In genomic region chr18:69755856-69756496, GRCh38 we compare ENCODE assay signal across 17 cellular contexts.
"Had no signal": no experiment of that assay in that cellular context is flagged by ENCODE, and none has a peak within 500 bp of the region (broad histone marks: within the 10 kb centered on the region; RNA-seq: fewer than 3 reads in every experiment).

No MANE protein-coding gene starts in this region.

- H3K27ac ChIP-seq: brain microvascular endothelial cell, heart left ventricle, SJCRH30 had no signal

- H3K27ac Mint-ChIP-seq: immature natural killer cell; stimulated activated memory B cell treated with anti-CD40 and anti-IgM and Interleukin-4, amounts not matched to agents 10 μg/mL and 1 μg/mL and 100 μg/mL, for 72 hours had no signal

- H3K9me3 ChIP-seq: SJCRH30 had no signal

- H3K36me3 ChIP-seq: brain microvascular endothelial cell, heart left ventricle, SJCRH30 had no signal

- H3K4me3 Mint-ChIP-seq: immature natural killer cell; nephron; stimulated activated memory B cell treated with anti-CD40 and anti-IgM and Interleukin-4, amounts not matched to agents 10 μg/mL and 1 μg/mL and 100 μg/mL, for 72 hours had no signal

- H3K27me3 Mint-ChIP-seq: stimulated activated memory B cell treated with anti-CD40 and anti-IgM and Interleukin-4, amounts not matched to agents 10 μg/mL and 1 μg/mL and 100 μg/mL, for 72 hours had no signal

- H3K4me3 ChIP-seq: heart left ventricle, SJCRH30 had no signal

- H3K4me1 Mint-ChIP-seq: stimulated activated memory B cell treated with anti-CD40 and anti-IgM and Interleukin-4, amounts not matched to agents 10 μg/mL and 1 μg/mL and 100 μg/mL, for 72 hours had no signal

- H3K27me3 ChIP-seq: brain microvascular endothelial cell, heart left ventricle, SJCRH30 had no signal

- H3K9me3 Mint-ChIP-seq: immature natural killer cell; stimulated activated memory B cell treated with anti-CD40 and anti-IgM and Interleukin-4, amounts not matched to agents 10 μg/mL and 1 μg/mL and 100 μg/mL, for 72 hours had no signal

- H3K36me3 Mint-ChIP-seq: stimulated activated memory B cell treated with anti-CD40 and anti-IgM and Interleukin-4, amounts not matched to agents 10 μg/mL and 1 μg/mL and 100 μg/mL, for 72 hours had no signal

- ATAC-seq: heart left ventricle; stimulated activated memory B cell treated with anti-CD40 and anti-IgM and Interleukin-4, amounts not matched to agents 10 μg/mL and 1 μg/mL and 100 μg/mL, for 72 hours had no signal

- DNase-seq: activated CD4-positive, CD25-positive, alpha-beta regulatory T cell treated with anti-CD3 and anti-CD28 coated beads, Interleukin-2, amount 50 U/mL, for 72 hours; activated naive CD4-positive, alpha-beta T cell treated with Interleukin-2 at 50 U/mL for 16 hours; activated T-cell treated with anti-CD3 and anti-CD28 coated beads, Interleukin-2, amount 50 U/mL, for 48 hours; anterior cingulate cortex; brain microvascular endothelial cell; dermis blood vessel endothelial cell; heart left ventricle; immature natural killer cell; mesenchymal stem cell; nucleus accumbens; posterior cingulate gyrus; retina; SJCRH30; stimulated activated CD4-positive, alpha-beta T cell treated with anti-CD3 and anti-CD28 coated beads, Interleukin-2, amount 100 ng/mL, for 48 hours; T-helper 9 cell had no signal

- H3K4me1 ChIP-seq: heart left ventricle, SJCRH30 had no signal
